In genomic region chr3:45741247-45741646, GRCh38 we compare ENCODE assay signal across 1 cellular context.
TF ChIP-seq lines count a peak whose summit lies in the region.

No MANE protein-coding gene starts in this region.

TF ChIP-seq in WTC11, 78 proteins besides CTCF, POLR2A, EP300 and RAD21 (continued from another document):
- TF ChIP-seq JAZF1 (CRISPR knock-in tag; IDR thresholded peaks at IDR 0.05) (no peak), IRF2 (CRISPR knock-in tag; IDR thresholded peaks at IDR 0.05; ENCODE audit: borderline replicate concordance, low read depth) (no peak), HMGA2 (CRISPR knock-in tag; IDR thresholded peaks at IDR 0.05) (no peak), USF1 (CRISPR knock-in tag; IDR thresholded peaks at IDR 0.05) (no peak), SOX15 (CRISPR knock-in tag; IDR thresholded peaks at IDR 0.05) (no peak), ZNF219 (CRISPR knock-in tag; IDR thresholded peaks at IDR 0.05; ENCODE audit: borderline replicate concordance) (no peak), MAX (CRISPR knock-in tag; IDR thresholded peaks at IDR 0.05) (no peak), JUN (CRISPR knock-in tag; IDR thresholded peaks at IDR 0.05) (no peak), ATF1 (CRISPR knock-in tag; IDR thresholded peaks at IDR 0.05) (no peak), ZNF396 (CRISPR knock-in tag; IDR thresholded peaks at IDR 0.05; ENCODE audit: borderline replicate concordance) (no peak), MXD4 (CRISPR knock-in tag; IDR thresholded peaks at IDR 0.05; ENCODE audit: borderline replicate concordance) (no peak), NR1H2 (CRISPR knock-in tag; IDR thresholded peaks at IDR 0.05) (no peak), ZNF232 (CRISPR knock-in tag; IDR thresholded peaks at IDR 0.05) (no peak), CREB1 (CRISPR knock-in tag; IDR thresholded peaks at IDR 0.05) (no peak), MYBL2 (CRISPR knock-in tag; IDR thresholded peaks at IDR 0.05) (no peak), FOXP1 (CRISPR knock-in tag; IDR thresholded peaks at IDR 0.05; ENCODE audit: borderline replicate concordance) (no peak)
- TF ChIP-seq, protein P1, sequence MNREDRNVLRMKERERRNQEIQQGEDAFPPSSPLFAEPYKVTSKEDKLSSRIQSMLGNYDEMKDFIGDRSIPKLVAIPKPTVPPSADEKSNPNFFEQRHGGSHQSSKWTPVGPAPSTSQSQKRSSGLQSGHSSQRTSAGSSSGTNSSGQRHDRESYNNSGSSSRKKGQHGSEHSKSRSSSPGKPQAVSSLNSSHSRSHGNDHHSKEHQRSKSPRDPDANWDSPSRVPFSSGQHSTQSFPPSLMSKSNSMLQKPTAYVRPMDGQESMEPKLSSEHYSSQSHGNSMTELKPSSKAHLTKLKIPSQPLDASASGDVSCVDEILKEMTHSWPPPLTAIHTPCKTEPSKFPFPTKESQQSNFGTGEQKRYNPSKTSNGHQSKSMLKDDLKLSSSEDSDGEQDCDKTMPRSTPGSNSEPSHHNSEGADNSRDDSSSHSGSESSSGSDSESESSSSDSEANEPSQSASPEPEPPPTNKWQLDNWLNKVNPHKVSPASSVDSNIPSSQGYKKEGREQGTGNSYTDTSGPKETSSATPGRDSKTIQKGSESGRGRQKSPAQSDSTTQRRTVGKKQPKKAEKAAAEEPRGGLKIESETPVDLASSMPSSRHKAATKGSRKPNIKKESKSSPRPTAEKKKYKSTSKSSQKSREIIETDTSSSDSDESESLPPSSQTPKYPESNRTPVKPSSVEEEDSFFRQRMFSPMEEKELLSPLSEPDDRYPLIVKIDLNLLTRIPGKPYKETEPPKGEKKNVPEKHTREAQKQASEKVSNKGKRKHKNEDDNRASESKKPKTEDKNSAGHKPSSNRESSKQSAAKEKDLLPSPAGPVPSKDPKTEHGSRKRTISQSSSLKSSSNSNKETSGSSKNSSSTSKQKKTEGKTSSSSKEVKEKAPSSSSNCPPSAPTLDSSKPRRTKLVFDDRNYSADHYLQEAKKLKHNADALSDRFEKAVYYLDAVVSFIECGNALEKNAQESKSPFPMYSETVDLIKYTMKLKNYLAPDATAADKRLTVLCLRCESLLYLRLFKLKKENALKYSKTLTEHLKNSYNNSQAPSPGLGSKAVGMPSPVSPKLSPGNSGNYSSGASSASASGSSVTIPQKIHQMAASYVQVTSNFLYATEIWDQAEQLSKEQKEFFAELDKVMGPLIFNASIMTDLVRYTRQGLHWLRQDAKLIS (CRISPR knock-in tag; IDR thresholded peaks at IDR 0.05; ENCODE audit: borderline replicate concordance): no peak
